ENCODE assay signal across 10 cellular contexts in genomic region chr20:36607586-36608387, GRCh38. TPM values are rescaled to one million over a fixed set of nuclear protein-coding genes. Genes with fewer than 3 reads are reported as not detected.
DNase-seq lines count a peak whose midpoint lies in the region; ATAC-seq and TF ChIP-seq lines count a peak whose summit lies in the region.
"Had no signal": no experiment of that assay in that cellular context is flagged by ENCODE, and none has a peak within 500 bp of the region (broad histone marks: within the 10 kb centered on the region; RNA-seq: fewer than 3 reads in every experiment).

No MANE protein-coding gene starts in this region.

- no peak for TF ChIP-seq POLR2A in suprapubic skin (IDR thresholded peaks at IDR 0.05)

- H3K9me3 Mint-ChIP-seq in activated T-cell treated with anti-CD3 and anti-CD28 coated beads, Interleukin-2, amount 50 U/mL, for 72 hours, result no peaks in the 10 kb centered on the region
- no peaks in the 10 kb centered on the region for H3K9me3 Mint-ChIP-seq in T-cell

- peaks cover 33% of the 10 kb centered on the region for H3K4me1 Mint-ChIP-seq in activated T-cell treated with anti-CD3 and anti-CD28 coated beads, Interleukin-2, amount 50 U/mL, for 72 hours (ENCODE audit: low read depth)
- H3K4me1 Mint-ChIP-seq in T-cell, result peaks cover 31 to 43% (median 37%) of the 10 kb centered on the region in 3 donors

- H3K27ac Mint-ChIP-seq in activated T-cell treated with anti-CD3 and anti-CD28 coated beads, Interleukin-2, amount 50 U/mL, for 72 hours, result peak overlapping the region; percentile 95
- peak overlapping the region; percentile 49 to 96 for H3K27ac Mint-ChIP-seq in T-cell

- POLR2A ChIA-PET in T-cell (lab: Charles Lee), result interaction anchor here in 1 of 2 donors (0.9 kb wide), 1 partner anchor 38 kb away, joined by 3 read pairs; no protein-coding TSS in a partner anchor

- H3K4me3 Mint-ChIP-seq in activated T-cell treated with anti-CD3 and anti-CD28 coated beads, Interleukin-2, amount 50 U/mL, for 72 hours, result peak overlapping the region; percentile 98 to 99
- peak overlapping the region; percentile 62 to 97 (median 97) for H3K4me3 Mint-ChIP-seq in T-cell

- 90% methylated on average over 7 of the region's 7 CpGs for WGBS in suprapubic skin

- no peak for ATAC-seq in activated T-cell treated with anti-CD3 and anti-CD28 coated beads, Interleukin-2, amount 50 U/mL, for 72 hours (replicated peaks in 1 of 2)
- no peak for ATAC-seq in T-cell (replicated peaks in 1 of 4)

- H3K27ac ChIP-seq in suprapubic skin, result no peak overlapping the region

- no peak for DNase-seq in activated T-cell treated with anti-CD3 and anti-CD28 coated beads, Interleukin-2, amount 50 U/mL, for 72 hours
- DNase-seq in activated T-cell treated with anti-CD3 and anti-CD28 coated beads, Interleukin-2, amount 50 U/mL, for 1 hour, result no peak
- DNase-seq in T-cell (no peak), islet precursor cell (peak; percentile 79), suprapubic skin (ENCODE audit: low spot score in 2 of 2) (no peak), T1000 (lab: John Stamatoyannopoulos, UW) (no peak), OCI-M1 (lab: John Stamatoyannopoulos, UW) (no peak), middle frontal gyrus (ENCODE audit: extremely low spot score, low spot score) (no peak)
- DNase-seq: KG1, mesendoderm had no signal

- CTCF ChIA-PET in T-cell (lab: Charles Lee), result no interaction called here

- H3K4me1 ChIP-seq in suprapubic skin, result peaks cover 24% of the 10 kb centered on the region

- peaks cover 10 to 25% of the 10 kb centered on the region in 2 donors for H3K36me3 Mint-ChIP-seq in activated T-cell treated with anti-CD3 and anti-CD28 coated beads, Interleukin-2, amount 50 U/mL, for 72 hours (ENCODE audit: insufficient read depth in 2 of 2)
- peaks cover 24% of the 10 kb centered on the region for H3K36me3 Mint-ChIP-seq in T-cell

- TF ChIP-seq CTCF in suprapubic skin (IDR thresholded peaks at IDR 0.05), result no peak

- H3K4me3 ChIP-seq in suprapubic skin, result peak overlapping the region; percentile 90

- no peaks in the 10 kb centered on the region for H3K9me3 ChIP-seq in suprapubic skin

- no peak for TF ChIP-seq EP300 in suprapubic skin (IDR thresholded peaks at IDR 0.05)

- H3K27me3 ChIP-seq in suprapubic skin, result no peaks in the 10 kb centered on the region

- peaks cover 47% of the 10 kb centered on the region for H3K36me3 ChIP-seq in suprapubic skin

- no peaks in the 10 kb centered on the region for H3K27me3 Mint-ChIP-seq in activated T-cell treated with anti-CD3 and anti-CD28 coated beads, Interleukin-2, amount 50 U/mL, for 72 hours (ENCODE audit: low read depth)
- H3K27me3 Mint-ChIP-seq in T-cell, result peaks cover 0 to 1% of the 10 kb centered on the region in 2 donors

RNA-seq across cellular contexts. Expression of gene RAB5IF, which starts 2.2 kb away (rescaled TPM):
- total RNA-seq in activated T-cell treated with anti-CD3 and anti-CD28 coated beads, Interleukin-2, amount 50 U/mL, for 72 hours, result 10 to 100 TPM; 78.2 to 88.3 TPM
- 10 to 100 TPM; 53.6 to 72.2 (median 59.9) TPM for total RNA-seq in T-cell
- total RNA-seq in suprapubic skin, result 100 to 1,000 TPM in 2 of 4 donors, 10 to 100 TPM in 2; 42.2 to 127 (median 89.4) TPM

RNA-seq across cellular contexts. Expression of gene TGIF2, which starts 34.4 kb away (rescaled TPM):
- total RNA-seq in activated T-cell treated with anti-CD3 and anti-CD28 coated beads, Interleukin-2, amount 50 U/mL, for 72 hours, result 10 to 100 TPM; 47.3 to 58.4 TPM
- total RNA-seq in T-cell (10 to 100 TPM; 31.2 to 39.7 (median 35.6) TPM), suprapubic skin (10 to 100 TPM in 1 of 4 donors, 1 to 10 TPM in 3; 8.1 to 11.3 (median 9.1) TPM)

RNA-seq across cellular contexts. Expression of gene SLA2, which starts 38.2 kb away (rescaled TPM):
- 10 to 100 TPM; 44.9 to 56.6 TPM for total RNA-seq in activated T-cell treated with anti-CD3 and anti-CD28 coated beads, Interleukin-2, amount 50 U/mL, for 72 hours
- total RNA-seq in T-cell (10 to 100 TPM; 26.2 to 46.0 (median 28.8) TPM), suprapubic skin (under 1 TPM in 2 of 4 donors, not detected in 2; 0.30 to 0.97 TPM)

Comparison
In these comparisons a context has a peak if more than half of its experiments do, and no peak if none do; other contexts are left out.
1. RNA of gene SLA2, which starts 38.2 kb away (total RNA-seq): 44.9 to 56.6 TPM in activated T-cell treated with anti-CD3 and anti-CD28 coated beads, Interleukin-2, amount 50 U/mL, for 72 hours and 26.2 to 46.0 TPM in T-cell; 0.30 to 0.97 TPM in suprapubic skin; every median in the first group is over 10 times any median in the second.